In genomic region chr16:50209548-50210265, GRCh38 we compare ENCODE assay signal across 10 cellular contexts. TPM values are rescaled to one million over a fixed set of nuclear protein-coding genes. Genes with fewer than 3 reads are reported as not detected.
A peak's percentile ranks its signal among the peaks of the same experiment; 100 is the strongest.
DNase-seq lines count a peak whose midpoint lies in the region; ATAC-seq and TF ChIP-seq lines count a peak whose summit lies in the region.
"Had no signal": no experiment of that assay in that cellular context is flagged by ENCODE, and none has a peak within 500 bp of the region (broad histone marks: within the 10 kb centered on the region; RNA-seq: fewer than 3 reads in every experiment).

No MANE protein-coding gene starts in this region.

- CTCF ChIA-PET in CD4-positive, alpha-beta T cell (lab: Charles Lee): interaction anchor here (0.5 to 5.1 kb wide), 20 partner anchors 8 to 597 kb away, joined by 3 to 27 read pairs (median 4); partner anchors contain the start of genes CNEP1R1 and HEATR3

- no peaks in the 10 kb centered on the region for H3K27me3 ChIP-seq in CD4-positive, alpha-beta T cell (ENCODE audit: control insufficient read depth, insufficient read depth, low read length)
- no peaks in the 10 kb centered on the region for H3K27me3 ChIP-seq in MM.1S (replicated peaks; ENCODE audit: insufficient read depth, low read length)

- peaks cover 31% of the 10 kb centered on the region for H3K4me1 ChIP-seq in MM.1S (ENCODE audit: low read length)

- peaks cover 66% of the 10 kb centered on the region for H3K79me2 ChIP-seq in MM.1S (ENCODE audit: low read length)

- no peaks in the 10 kb centered on the region for H3K9me3 Mint-ChIP-seq in CD4-positive, alpha-beta T cell
- H3K9me3 Mint-ChIP-seq in chondrocyte (ENCODE audit: low read depth) (no peaks in the 10 kb centered on the region), neural crest cell (no peaks in the 10 kb centered on the region)
- H3K9me3 Mint-ChIP-seq: activated CD4-positive, alpha-beta T cell treated with anti-CD3 and anti-CD28 coated beads, Interleukin-2, amount 10 ng/mL, durations not matched to agents 7 days and 5 days had no signal

- POLR2A ChIA-PET in CD4-positive, alpha-beta T cell (lab: Charles Lee): interaction anchor here (1.1 to 2.1 kb wide), 7 partner anchors 13 to 185 kb away, joined by 3 to 26 read pairs (median 8); partner anchors contain the start of genes CNEP1R1 and HEATR3

- TF ChIP-seq CTCF in CD4-positive, alpha-beta T cell (IDR thresholded peaks at IDR 0.05): no peak
- TF ChIP-seq CTCF in MM.1S (IDR thresholded peaks at IDR 0.05; ENCODE audit: low read length) (no peak), chondrocyte (IDR thresholded peaks at IDR 0.05) (no peak), neural crest cell (conservative IDR thresholded peaks at IDR 0.05) (no peak)

- no peak for ATAC-seq in CD4-positive, alpha-beta T cell (ENCODE audit: poor library complexity)
- no peak for ATAC-seq in HG02870 (IDR thresholded peaks at IDR 0.05; ENCODE audit: unreplicated experiment)

- H3K4me2 ChIP-seq in MM.1S (ENCODE audit: low read depth, low read length): peak overlapping the region; percentile 58

- H3K4me3 Mint-ChIP-seq in CD4-positive, alpha-beta T cell: no peak overlapping the region
- H3K4me3 Mint-ChIP-seq in chondrocyte (ENCODE audit: unreplicated experiment) (no peak overlapping the region), neural crest cell (no peak overlapping the region)
- H3K4me3 Mint-ChIP-seq: activated CD4-positive, alpha-beta T cell treated with anti-CD3 and anti-CD28 coated beads, Interleukin-2, amount 10 ng/mL, durations not matched to agents 7 days and 5 days had no signal

- peaks cover 5% of the 10 kb centered on the region; the same call in 1 of the 2 replicates for H4K20me1 ChIP-seq in MM.1S (ENCODE audit: insufficient read depth, low read length)

- H3F3A ChIP-seq in MM.1S (ENCODE audit: insufficient read depth, low read length): peaks cover 24% of the 10 kb centered on the region

- no peaks in the 10 kb centered on the region for H3K36me3 ChIP-seq in MM.1S (replicated peaks; ENCODE audit: insufficient read depth, low read length)

- peak overlapping the region; percentile 26 for H3K27ac ChIP-seq in CD4-positive, alpha-beta T cell (ENCODE audit: low read depth, low read length)
- peak overlapping the region; percentile 44; the same call in 1 of the 2 replicates for H3K27ac ChIP-seq in MM.1S (ENCODE audit: low read length)
- H3K27ac ChIP-seq: epithelial cell of prostate had no signal

- H3K27ac Mint-ChIP-seq in CD4-positive, alpha-beta T cell: peak overlapping the region; percentile 32
- H3K27ac Mint-ChIP-seq in chondrocyte (ENCODE audit: unreplicated experiment) (peak overlapping the region; percentile 72), neural crest cell (ENCODE audit: unreplicated experiment) (peak overlapping the region; percentile 32)

- intact Hi-C loops in CD4-positive, alpha-beta T cell (cut with DNase I, micrococcal nuclease): loop anchor here (1.0 to 10.0 kb wide), 14 partner anchors 57 to 802 kb away; partner anchors contain the start of genes TENT4B (in 2 of the 2), ADCY7 (in 1 of the 2), CNEP1R1 (in 1 of the 2) and HEATR3 (in 1 of the 2)

- H3K4me3 ChIP-seq in MM.1S (ENCODE audit: low read length): peak overlapping the region; percentile 6; the same call in 1 of the 2 replicates

- DNase-seq in CD4-positive, alpha-beta T cell: no peak
- DNase-seq in MM.1S (peak; percentile 85), chondrocyte (ENCODE audit: low spot score) (no peak), neural crest cell (ENCODE audit: low read depth, low spot score) (no peak), NCI-H446 (lab: John Stamatoyannopoulos, UW) (no peak)
- no peak for DNase-seq in stimulated activated naive CD4-positive, alpha-beta T cell treated with Interleukin-2 at 50 U/mL for 16 hours (lab: John Stamatoyannopoulos, UW)
- no peak for DNase-seq in activated effector memory CD4-positive, alpha-beta T cell treated with Interleukin-2 at 50 U/mL for 16 hours

- H3K36me3 Mint-ChIP-seq in CD4-positive, alpha-beta T cell (ENCODE audit: low read depth): peaks cover 36% of the 10 kb centered on the region
- H3K36me3 Mint-ChIP-seq in chondrocyte (ENCODE audit: low read depth) (peaks cover 1% of the 10 kb centered on the region), neural crest cell (ENCODE audit: low read depth) (no peaks in the 10 kb centered on the region)

- no peaks in the 10 kb centered on the region for H3K9me2 ChIP-seq in MM.1S (replicated peaks; ENCODE audit: insufficient read depth, low read length)

- H3K9me3 ChIP-seq in CD4-positive, alpha-beta T cell (ENCODE audit: control insufficient read depth, low read length): no peaks in the 10 kb centered on the region
- H3K9me3 ChIP-seq in MM.1S (replicated peaks; ENCODE audit: insufficient read depth, low read length): no peaks in the 10 kb centered on the region

- peaks cover 54% of the 10 kb centered on the region for H3K4me1 Mint-ChIP-seq in CD4-positive, alpha-beta T cell (ENCODE audit: low read depth)
- H3K4me1 Mint-ChIP-seq in chondrocyte (ENCODE audit: low read depth) (peaks cover 47% of the 10 kb centered on the region), neural crest cell (peaks cover 26% of the 10 kb centered on the region)

- no peaks in the 10 kb centered on the region for H3K27me3 Mint-ChIP-seq in CD4-positive, alpha-beta T cell
- H3K27me3 Mint-ChIP-seq in chondrocyte (ENCODE audit: low read depth) (no peaks in the 10 kb centered on the region), neural crest cell (ENCODE audit: low read depth) (no peaks in the 10 kb centered on the region)
- H3K27me3 Mint-ChIP-seq: activated CD4-positive, alpha-beta T cell treated with anti-CD3 and anti-CD28 coated beads, Interleukin-2, amount 10 ng/mL, durations not matched to agents 7 days and 5 days had no signal

- no peak overlapping the region for H2AFZ ChIP-seq in MM.1S (ENCODE audit: low read length)

- H3K9ac ChIP-seq in MM.1S (ENCODE audit: low read length): no peak overlapping the region; the same call in 1 of the 2 replicates

RNA-seq across cellular contexts. Expression of gene TENT4B, which starts 56.6 kb away (rescaled TPM):
- total RNA-seq in CD4-positive, alpha-beta T cell: 10 to 100 TPM; 32.9 to 35.0 TPM
- 8.4 to 9.8 TPM (median 9.2 TPM) in 3 replicates for total RNA-seq in chondrocyte
- 12.5 and 12.9 TPM in 2 replicates for total RNA-seq in neural crest cell

RNA-seq across cellular contexts. Expression of gene ADCY7, which starts 56.6 kb away (rescaled TPM):
- 100 to 1,000 TPM; 136 to 147 TPM for total RNA-seq in CD4-positive, alpha-beta T cell
- total RNA-seq in chondrocyte (8.8 to 11.8 TPM (median 9.1 TPM) in 3 replicates), neural crest cell (6.9 and 8.8 TPM in 2 replicates)

Comparison
In these comparisons a context has a peak if more than half of its experiments do, and no peak if none do; other contexts are left out.
1. RNA of gene ADCY7, which starts 56.6 kb away (total RNA-seq): 136 to 147 TPM in CD4-positive, alpha-beta T cell; 8.8 to 11.8 TPM in chondrocyte and 6.9 to 8.8 TPM in neural crest cell; every median in the first group is over 10 times any median in the second.
2. Peak in every context shown above with its lines, with median percentiles within 50 percentile points of each other: H3K27ac Mint-ChIP-seq.